ENCODE assay signal across 9 cellular contexts in the genomic region with DNA sequence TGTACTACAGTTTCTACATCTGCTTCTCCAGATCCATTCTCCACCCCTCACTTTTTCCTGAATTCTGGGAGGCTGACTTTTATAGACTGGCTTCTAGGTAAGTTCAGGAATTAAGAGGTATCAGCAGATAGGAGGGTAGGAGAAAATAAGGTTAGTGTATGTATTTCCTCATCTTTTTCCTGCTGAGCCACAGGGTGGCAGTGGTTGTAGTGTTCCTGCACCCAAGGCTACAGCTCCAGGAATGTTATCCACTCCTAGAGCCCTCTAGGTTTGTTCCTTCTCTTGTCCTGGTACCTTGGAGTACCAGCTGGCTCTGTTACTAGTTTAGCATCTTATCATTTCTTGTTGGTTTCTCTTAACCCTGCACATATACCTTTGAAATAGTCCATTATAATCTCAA. TPM values are rescaled to one million over a fixed set of nuclear protein-coding genes. Genes with fewer than 3 reads are reported as not detected.
A peak's percentile ranks its signal among the peaks of the same experiment; 100 is the strongest.
DNase-seq lines count a peak whose midpoint lies in the region; ATAC-seq and TF ChIP-seq lines count a peak whose summit lies in the region.
"Had no signal": no experiment of that assay in that cellular context is flagged by ENCODE, and none has a peak within 500 bp of the region (broad histone marks: within the 10 kb centered on the region; RNA-seq: fewer than 3 reads in every experiment).

No MANE protein-coding gene starts in this region.

- POLR2A ChIA-PET in MCF 10A (lab: Yijun Ruan, JAX) = no interaction called here

- H3K4me3 Mint-ChIP-seq in MCF 10A (ENCODE audit: unreplicated experiment) = no peak overlapping the region
- H3K4me3 Mint-ChIP-seq: activated naive CD4-positive, alpha-beta T cell treated with anti-CD3 and anti-CD28 coated beads, Interleukin-2, amount 50 U/mL, for 24 hours had no signal

- no peak for TF ChIP-seq POLR2A in breast epithelium (IDR thresholded peaks at IDR 0.05)

- TF ChIP-seq CTCF in MCF 10A (IDR thresholded peaks at IDR 0.05; ENCODE audit: unreplicated experiment) = peak; percentile 34
- TF ChIP-seq CTCF in breast epithelium (IDR thresholded peaks at IDR 0.05) = peak in 1 of 3 donors; percentile 6
- TF ChIP-seq CTCF in foreskin keratinocyte (conservative IDR thresholded peaks at IDR 0.05) = peak; percentile 58
- TF ChIP-seq CTCF in upper lobe of right lung (IDR thresholded peaks at IDR 0.05) = peak; percentile 16

- H3K36me3 ChIP-seq in breast epithelium = peaks cover 4% of the 10 kb centered on the region
- peaks cover 3% of the 10 kb centered on the region for H3K36me3 ChIP-seq in upper lobe of right lung

- H3K27me3 Mint-ChIP-seq in MCF 10A (ENCODE audit: insufficient read depth, unreplicated experiment) = no peaks in the 10 kb centered on the region
- H3K27me3 Mint-ChIP-seq: activated naive CD4-positive, alpha-beta T cell treated with anti-CD3 and anti-CD28 coated beads, Interleukin-2, amount 50 U/mL, for 24 hours had no signal

- no peaks in the 10 kb centered on the region for H3K9me3 Mint-ChIP-seq in MCF 10A (ENCODE audit: unreplicated experiment)
- H3K9me3 Mint-ChIP-seq: activated naive CD4-positive, alpha-beta T cell treated with anti-CD3 and anti-CD28 coated beads, Interleukin-2, amount 50 U/mL, for 24 hours had no signal

- H3K36me3 Mint-ChIP-seq in MCF 10A (ENCODE audit: insufficient read depth, unreplicated experiment) = peaks cover 16% of the 10 kb centered on the region

- ATAC-seq in foreskin keratinocyte = peak; percentile 77
- ATAC-seq in upper lobe of right lung = peak; percentile 55
- ATAC-seq in GM19328 (IDR thresholded peaks at IDR 0.05; ENCODE audit: unreplicated experiment) = no peak
- ATAC-seq in HG03457 (IDR thresholded peaks at IDR 0.05; ENCODE audit: unreplicated experiment) = no peak

- no TSS peak for BruUV-seq in MCF 10A (replicated peaks; lab: Mats Ljungman, UMichigan)

- H3K9me3 ChIP-seq in breast epithelium = no peaks in the 10 kb centered on the region
- no peaks in the 10 kb centered on the region for H3K9me3 ChIP-seq in upper lobe of right lung

- intact Hi-C loops in MCF 10A (cut with micrococcal nuclease) (loop anchor here (1.0 to 10.0 kb wide), 7 partner anchors 77 to 927 kb away; a partner anchor contains a TSS), breast epithelium (cut with DNase I; ENCODE audit: low total_unique reads) (no loop called here), upper lobe of right lung (cut with DNase I) (no loop called here)

- peak; percentile 39 for DNase-seq in MCF 10A (ENCODE audit: unreplicated experiment)
- no peak for DNase-seq in breast epithelium (ENCODE audit: low spot score in 2 of 2)
- peak; percentile 21 for DNase-seq in RPMI7951 (ENCODE audit: low read depth)
- DNase-seq in foreskin keratinocyte = peak in 1 of 2 donors; percentile 18
- DNase-seq in upper lobe of right lung = no peak
- DNase-seq in occipital lobe (lab: John Stamatoyannopoulos, UW) = no peak

- no peak overlapping the region for H3K4me3 ChIP-seq in breast epithelium
- no peak overlapping the region for H3K4me3 ChIP-seq in upper lobe of right lung

- no peak overlapping the region for H3K27ac Mint-ChIP-seq in MCF 10A (ENCODE audit: low read depth, unreplicated experiment)
- H3K27ac Mint-ChIP-seq: activated naive CD4-positive, alpha-beta T cell treated with anti-CD3 and anti-CD28 coated beads, Interleukin-2, amount 50 U/mL, for 24 hours had no signal

- H3K27me3 ChIP-seq in breast epithelium (no peaks in the 10 kb centered on the region), foreskin keratinocyte (no peaks in the 10 kb centered on the region), upper lobe of right lung (no peaks in the 10 kb centered on the region)

- H3K4me1 Mint-ChIP-seq in MCF 10A (ENCODE audit: insufficient read depth, unreplicated experiment) = peaks cover 6% of the 10 kb centered on the region

- CTCF ChIA-PET in MCF 10A (lab: Yijun Ruan, JAX) = interaction anchor here (0.8 to 1.8 kb wide), 3 partner anchors 161 to 300 kb away, joined by 3 to 4 read pairs (median 4); no protein-coding TSS in a partner anchor

- H3K4me1 ChIP-seq in breast epithelium (no peaks in the 10 kb centered on the region), foreskin keratinocyte (no peaks in the 10 kb centered on the region), upper lobe of right lung (no peaks in the 10 kb centered on the region)

- H3K27ac ChIP-seq in breast epithelium (no peak overlapping the region), foreskin keratinocyte (no peak overlapping the region), upper lobe of right lung (no peak overlapping the region)

RNA-seq across cellular contexts. Expression of a gene that starts 40.7 kb away (rescaled TPM):
- total RNA-seq in MCF 10A (2022) (0.61 and 0.98 TPM in 2 replicates), breast epithelium (1 to 10 TPM in 1 of 3 donors, not detected in 2; 1.2 TPM), foreskin keratinocyte (0.14 TPM in 2 replicates), upper lobe of right lung (0.38 TPM), occipital lobe (0.16 TPM)
- 0.12 TPM in 1 of 2 replicates, not detected in the other for total RNA-seq in RPMI7951 (2014; rRNA removed; shearing (Covaris generic))
- polyA plus RNA-seq in foreskin keratinocyte = 0.06 TPM in 2 replicates

RNA-seq across cellular contexts. Expression of a gene that starts 50.4 kb away (rescaled TPM):
- total RNA-seq in MCF 10A (2022) = 37.2 and 59.3 TPM in 2 replicates
- 10 to 100 TPM; 27.5 to 57.4 (median 48.2) TPM for total RNA-seq in breast epithelium
- total RNA-seq in RPMI7951 (2014; rRNA removed; shearing (Covaris generic)) = 52.2 and 52.9 TPM in 2 replicates
- total RNA-seq in foreskin keratinocyte = 24.6 and 28.9 TPM in 2 replicates
- polyA plus RNA-seq in foreskin keratinocyte = 9.4 and 10.3 TPM in 2 replicates
- total RNA-seq in upper lobe of right lung = 30.7 TPM
- total RNA-seq in occipital lobe = 50.7 TPM

Comparison
In these comparisons a context has a peak if more than half of its experiments do, and no peak if none do; other contexts are left out.
1. DNase-seq: peak in MCF 10A (single experiment) and RPMI7951 (single experiment); none in breast epithelium (0 of 2), upper lobe of right lung (single experiment) and occipital lobe (single experiment).
2. ATAC-seq: peak in foreskin keratinocyte (single experiment) and upper lobe of right lung (single experiment); none in GM19328 (single experiment) and HG03457 (single experiment).